In the genomic region with DNA sequence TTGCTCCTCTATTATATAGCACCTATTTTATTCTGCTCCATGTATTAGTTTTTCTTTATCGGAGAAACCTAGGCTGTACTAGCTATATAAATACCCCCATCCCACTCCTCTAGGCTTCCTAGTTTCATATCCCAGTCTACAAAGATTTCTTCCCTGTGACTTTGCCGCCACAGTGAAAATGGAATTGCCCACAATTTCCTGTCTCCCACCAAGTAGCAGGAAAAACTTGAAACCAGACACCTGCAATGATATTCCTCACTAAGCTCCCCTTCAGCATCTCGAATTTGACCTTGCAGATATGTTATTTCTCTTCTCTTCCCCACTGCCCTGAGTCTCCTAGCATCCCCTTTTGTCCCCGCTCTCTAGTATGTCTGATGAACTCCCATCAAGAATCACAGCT, we compare ENCODE assay signal across 14 cellular contexts.
DNase-seq lines count a peak whose midpoint lies in the region; ATAC-seq and TF ChIP-seq lines count a peak whose summit lies in the region.
"Had no signal": no experiment of that assay in that cellular context is flagged by ENCODE, and none has a peak within 500 bp of the region (broad histone marks: within the 10 kb centered on the region; RNA-seq: fewer than 3 reads in every experiment).

No MANE protein-coding gene starts in this region.

- peak; percentile 29 for DNase-seq in NCI-H748 (lab: John Stamatoyannopoulos, UW; ENCODE audit: unreplicated experiment)
- DNase-seq in NCI-H748 treated with DMSO at 0.1 percent for 48 hours (lab: John Stamatoyannopoulos, UW) = no peak
- peak; percentile 36 for DNase-seq in RPMI7951 (ENCODE audit: low read depth)
- DNase-seq in osteocyte (ENCODE audit: extremely low spot score, unreplicated experiment) = no peak
- no peak for DNase-seq in naive thymus-derived CD4-positive, alpha-beta T cell
- no peak for DNase-seq in GM23338 (ENCODE audit: low spot score)
- DNase-seq: ACHN; CD4-positive, CD25-positive, alpha-beta regulatory T cell; DMS53; GM23248; H7 had no signal

- H3K36me3 ChIP-seq in naive thymus-derived CD4-positive, alpha-beta T cell (ENCODE audit: control insufficient read depth in 2 of 3, insufficient read depth in 3 of 3, low read length in 3 of 3) = no peaks in the 10 kb centered on the region
- no peaks in the 10 kb centered on the region for H3K36me3 ChIP-seq in GM23338 (ENCODE audit: insufficient read depth)
- H3K36me3 ChIP-seq: BLaER1 treated with 17β-estradiol and CSF1 and Interleukin-3, amounts not matched to agents 10 nM and 100 nM had no signal

- H3K4me3 ChIP-seq in naive thymus-derived CD4-positive, alpha-beta T cell (ENCODE audit: low read length) = no peak overlapping the region
- no peak overlapping the region for H3K4me3 ChIP-seq in GM23338
- H3K4me3 ChIP-seq: BLaER1 treated with 17β-estradiol and CSF1 and Interleukin-3, amounts not matched to agents 10 nM and 100 nM; GM23248 had no signal

- intact Hi-C loops in naive thymus-derived CD4-positive, alpha-beta T cell (cut with micrococcal nuclease) = no loop called here

- no peaks in the 10 kb centered on the region for H3K9me3 ChIP-seq in naive thymus-derived CD4-positive, alpha-beta T cell (ENCODE audit: control insufficient read depth in 2 of 3, low read length in 3 of 3)
- H3K9me3 ChIP-seq: BLaER1 treated with 17β-estradiol and CSF1 and Interleukin-3, amounts not matched to agents 10 nM and 100 nM had no signal

- H3K9me3 Mint-ChIP-seq in osteocyte (ENCODE audit: unreplicated experiment) (no peaks in the 10 kb centered on the region), GM23338 (no peaks in the 10 kb centered on the region; the same call in 2 of the 3 replicates)
- peaks cover 0 to 4% (median 0%) of the 10 kb centered on the region in 11 donors for H3K9me3 Mint-ChIP-seq in naive thymus-derived CD4-positive, alpha-beta T cell
- H3K9me3 Mint-ChIP-seq: CD4-positive, CD25-positive, alpha-beta regulatory T cell; IgD-negative memory B cell had no signal

- TF ChIP-seq CTCF in osteocyte (IDR thresholded peaks at IDR 0.05) = no peak
- TF ChIP-seq CTCF in GM23338 (conservative IDR thresholded peaks at IDR 0.05; ENCODE audit: low read depth in 2 of 2) = no peak

- no peaks in the 10 kb centered on the region for H3K4me1 ChIP-seq in naive thymus-derived CD4-positive, alpha-beta T cell (ENCODE audit: control insufficient read depth in 2 of 2, insufficient read depth in 2 of 2, low read length in 2 of 2)
- no peaks in the 10 kb centered on the region for H3K4me1 ChIP-seq in GM23338 (ENCODE audit: insufficient read depth)
- H3K4me1 ChIP-seq: BLaER1 treated with 17β-estradiol and CSF1 and Interleukin-3, amounts not matched to agents 10 nM and 100 nM had no signal

- POLR2A ChIA-PET in naive thymus-derived CD4-positive, alpha-beta T cell (lab: Charles Lee) = no interaction called here

- 0 out of 2 replicates have a peak, but pooled peaks cover 3% of the 10 kb centered on the region for H3K9me2 ChIP-seq in GM23338 (ENCODE audit: insufficient read depth)

- H3K27ac Mint-ChIP-seq in osteocyte (ENCODE audit: unreplicated experiment) = peak overlapping the region; percentile 3
- no peak overlapping the region for H3K27ac Mint-ChIP-seq in naive thymus-derived CD4-positive, alpha-beta T cell
- no peak overlapping the region for H3K27ac Mint-ChIP-seq in GM23338
- H3K27ac Mint-ChIP-seq: CD4-positive, CD25-positive, alpha-beta regulatory T cell; IgD-negative memory B cell had no signal

- no peak overlapping the region for H2AFZ ChIP-seq in GM23338
- H2AFZ ChIP-seq: GM23248 had no signal

- no peaks in the 10 kb centered on the region for H3F3A ChIP-seq in GM23338 (replicated peaks; ENCODE audit: low read depth)

- H3K27me3 ChIP-seq in naive thymus-derived CD4-positive, alpha-beta T cell (ENCODE audit: control insufficient read depth in 2 of 2, insufficient read depth in 2 of 2, low read length in 2 of 2) = no peaks in the 10 kb centered on the region
- no peaks in the 10 kb centered on the region for H3K27me3 ChIP-seq in GM23338 (ENCODE audit: insufficient read depth)
- H3K27me3 ChIP-seq: BLaER1 treated with 17β-estradiol and CSF1 and Interleukin-3, amounts not matched to agents 10 nM and 100 nM had no signal

- H3K27me3 Mint-ChIP-seq in osteocyte (ENCODE audit: unreplicated experiment) (no peaks in the 10 kb centered on the region), GM23338 (ENCODE audit: insufficient read depth, low read depth, poor library complexity) (no peaks in the 10 kb centered on the region)
- peaks cover 0 to 3% (median 0%) of the 10 kb centered on the region in 5 donors for H3K27me3 Mint-ChIP-seq in naive thymus-derived CD4-positive, alpha-beta T cell
- H3K27me3 Mint-ChIP-seq: CD4-positive, CD25-positive, alpha-beta regulatory T cell; IgD-negative memory B cell had no signal

- H3K4me2 ChIP-seq in GM23338 = no peak overlapping the region
- H3K4me2 ChIP-seq: BLaER1 treated with 17β-estradiol and CSF1 and Interleukin-3, amounts not matched to agents 10 nM and 100 nM had no signal

- H3K36me3 Mint-ChIP-seq in osteocyte (ENCODE audit: unreplicated experiment) (no peaks in the 10 kb centered on the region), GM23338 (ENCODE audit: low read depth) (no peaks in the 10 kb centered on the region)
- H3K36me3 Mint-ChIP-seq in naive thymus-derived CD4-positive, alpha-beta T cell = no peaks in the 10 kb centered on the region
- H3K36me3 Mint-ChIP-seq: CD4-positive, CD25-positive, alpha-beta regulatory T cell; IgD-negative memory B cell had no signal

- H3K4me1 Mint-ChIP-seq in osteocyte (ENCODE audit: unreplicated experiment) = peaks cover 19% of the 10 kb centered on the region
- H3K4me1 Mint-ChIP-seq in naive thymus-derived CD4-positive, alpha-beta T cell = no peaks in the 10 kb centered on the region
- peaks cover 5% of the 10 kb centered on the region; the same call in 2 of the 3 replicates for H3K4me1 Mint-ChIP-seq in GM23338
- H3K4me1 Mint-ChIP-seq: CD4-positive, CD25-positive, alpha-beta regulatory T cell; IgD-negative memory B cell had no signal

- no peak for ATAC-seq in naive thymus-derived CD4-positive, alpha-beta T cell
- no peak for ATAC-seq in GM18519 (IDR thresholded peaks at IDR 0.05; ENCODE audit: low FRiP score, unreplicated experiment)
- ATAC-seq in GM23338 = no peak

- no peaks in the 10 kb centered on the region for H3K79me2 ChIP-seq in GM23338 (replicated peaks; ENCODE audit: insufficient read depth)

- H3K27ac ChIP-seq in naive thymus-derived CD4-positive, alpha-beta T cell (ENCODE audit: low read depth, low read length) = no peak overlapping the region
- H3K27ac ChIP-seq in GM23338 (ENCODE audit: low read depth) = no peak overlapping the region
- H3K27ac ChIP-seq: BLaER1 treated with 17β-estradiol and CSF1 and Interleukin-3, amounts not matched to agents 10 nM and 100 nM; GM23248 had no signal

- H3K4me3 Mint-ChIP-seq in osteocyte (ENCODE audit: unreplicated experiment) (no peak overlapping the region), GM23338 (no peak overlapping the region)
- no peak overlapping the region for H3K4me3 Mint-ChIP-seq in naive thymus-derived CD4-positive, alpha-beta T cell
- H3K4me3 Mint-ChIP-seq: CD4-positive, CD25-positive, alpha-beta regulatory T cell; IgD-negative memory B cell had no signal

- no peaks in the 10 kb centered on the region for H4K20me1 ChIP-seq in GM23338 (replicated peaks; ENCODE audit: insufficient read depth)
- H4K20me1 ChIP-seq: BLaER1 treated with 17β-estradiol and CSF1 and Interleukin-3, amounts not matched to agents 10 nM and 100 nM had no signal

- CTCF ChIA-PET in naive thymus-derived CD4-positive, alpha-beta T cell (lab: Charles Lee) = no interaction called here

TF ChIP-seq in GM23338, 12 proteins besides CTCF, POLR2A, EP300 and RAD21 (continues in another document):
- TF ChIP-seq STAT1 (IDR thresholded peaks at IDR 0.05; ENCODE audit: unreplicated experiment) = no peak
- no peak for TF ChIP-seq ZNF331 (CRISPR knock-in tag; IDR thresholded peaks at IDR 0.05; ENCODE audit: low read depth)
- TF ChIP-seq JUNB (IDR thresholded peaks at IDR 0.05; ENCODE audit: unreplicated experiment) = no peak

Comparison
In these comparisons a context has a peak if more than half of its experiments do, and no peak if none do; other contexts are left out.
1. DNase-seq: peak in NCI-H748 (single experiment) and RPMI7951 (single experiment); none in NCI-H748 treated with DMSO at 0.1 percent for 48 hours (single experiment), osteocyte (single experiment), naive thymus-derived CD4-positive, alpha-beta T cell (0 of 9) and GM23338 (single experiment).